ENCODE assay signal across 16 cellular contexts in genomic region chr4:114249561-114250356, GRCh38.
A peak's percentile ranks its signal among the peaks of the same experiment; 100 is the strongest.
DNase-seq lines count a peak whose midpoint lies in the region; ATAC-seq and TF ChIP-seq lines count a peak whose summit lies in the region.
"Had no signal": no experiment of that assay in that cellular context is flagged by ENCODE, and none has a peak within 500 bp of the region (broad histone marks: within the 10 kb centered on the region; RNA-seq: fewer than 3 reads in every experiment).

No MANE protein-coding gene starts in this region.

- H3K27ac ChIP-seq in VCaP (peak overlapping the region; percentile 49), foreskin keratinocyte (no peak overlapping the region)
- H3K27ac ChIP-seq: KMS-11, SJCRH30 had no signal

- peak; percentile 81 for ATAC-seq in foreskin keratinocyte
- ATAC-seq in stimulated activated effector memory CD8-positive, alpha-beta T cell treated with anti-CD3 and anti-CD28 coated beads, Interleukin-12 subunit alpha, Interleukin-12 subunit beta, amount 100 ng/mL, for 72 hours, result no peak
- ATAC-seq: GM23338 had no signal

- H3K36me3 Mint-ChIP-seq in stimulated activated effector memory CD8-positive, alpha-beta T cell treated with anti-CD3 and anti-CD28 coated beads, Interleukin-12 subunit alpha, Interleukin-12 subunit beta, amount 100 ng/mL, for 72 hours, result no peaks in the 10 kb centered on the region
- H3K36me3 Mint-ChIP-seq: CD8-positive, alpha-beta memory T cell had no signal

- H3K27me3 ChIP-seq in foreskin keratinocyte, result no peaks in the 10 kb centered on the region
- H3K27me3 ChIP-seq: SJCRH30 had no signal

- H3K4me3 Mint-ChIP-seq in stimulated activated effector memory CD8-positive, alpha-beta T cell treated with anti-CD3 and anti-CD28 coated beads, Interleukin-12 subunit alpha, Interleukin-12 subunit beta, amount 100 ng/mL, for 72 hours, result no peak overlapping the region
- H3K4me3 Mint-ChIP-seq: CD8-positive, alpha-beta memory T cell; GM23338 had no signal

- H3K9me3 Mint-ChIP-seq in stimulated activated effector memory CD8-positive, alpha-beta T cell treated with anti-CD3 and anti-CD28 coated beads, Interleukin-12 subunit alpha, Interleukin-12 subunit beta, amount 100 ng/mL, for 72 hours, result no peaks in the 10 kb centered on the region
- H3K9me3 Mint-ChIP-seq: GM23338 had no signal

- DNase-seq in LHCN-M2 (ENCODE audit: low read depth) (peak; percentile 32), foreskin keratinocyte (peak in 1 of 2 donors; percentile 54), superior temporal gyrus (ENCODE audit: extremely low spot score) (peak; percentile 0), NCI-H1694 (lab: John Stamatoyannopoulos, UW) (no peak), NCI-H2081 (lab: John Stamatoyannopoulos, UW) (no peak)
- no peak for DNase-seq in stimulated activated effector memory CD8-positive, alpha-beta T cell treated with anti-CD3 and anti-CD28 coated beads, Interleukin-12 subunit alpha, Interleukin-12 subunit beta, amount 100 ng/mL, for 72 hours (ENCODE audit: low spot score in 2 of 2)
- DNase-seq: CD8-positive, alpha-beta memory T cell; MM.1S; NCI-H1105 treated with DMSO at 0.1 percent for 48 hours; NCI-H187 treated with DMSO at 0.1 percent for 48 hours; NCI-H2171; NCI-H510A treated with DMSO at 0.1 percent for 48 hours; SJCRH30 had no signal

- TF ChIP-seq CTCF in VCaP (conservative IDR thresholded peaks at IDR 0.05) (no peak), foreskin keratinocyte (conservative IDR thresholded peaks at IDR 0.05) (no peak)

- H3K27ac Mint-ChIP-seq in stimulated activated effector memory CD8-positive, alpha-beta T cell treated with anti-CD3 and anti-CD28 coated beads, Interleukin-12 subunit alpha, Interleukin-12 subunit beta, amount 100 ng/mL, for 72 hours, result no peak overlapping the region
- H3K27ac Mint-ChIP-seq: CD8-positive, alpha-beta memory T cell; GM23338 had no signal

- H3K4me1 Mint-ChIP-seq in stimulated activated effector memory CD8-positive, alpha-beta T cell treated with anti-CD3 and anti-CD28 coated beads, Interleukin-12 subunit alpha, Interleukin-12 subunit beta, amount 100 ng/mL, for 72 hours, result no peaks in the 10 kb centered on the region
- H3K4me1 Mint-ChIP-seq: CD8-positive, alpha-beta memory T cell; GM23338 had no signal

- H3K4me1 ChIP-seq in foreskin keratinocyte, result peaks cover 14% of the 10 kb centered on the region
- H3K4me1 ChIP-seq: SJCRH30 had no signal

Comparison
In these comparisons a context has a peak if more than half of its experiments do, and no peak if none do; other contexts are left out.
1. DNase-seq: peak in LHCN-M2 (single experiment) and superior temporal gyrus (single experiment); none in stimulated activated effector memory CD8-positive, alpha-beta T cell treated with anti-CD3 and anti-CD28 coated beads, Interleukin-12 subunit alpha, Interleukin-12 subunit beta, amount 100 ng/mL, for 72 hours (0 of 2), NCI-H1694 (single experiment) and NCI-H2081 (0 of 2).